1 cellular context compared by ENCODE assay signal in genomic region chr22:17974703-17975372, GRCh38.
TF ChIP-seq lines count a peak whose summit lies in the region.

No MANE protein-coding gene starts in this region.

TF ChIP-seq in HepG2, 621 proteins besides CTCF, POLR2A, EP300 and RAD21 (continued from another document):
- TF ChIP-seq ZNF784 (CRISPR knock-in tag; IDR thresholded peaks at IDR 0.05; ENCODE audit: borderline replicate concordance) (no peak), SKI (IDR thresholded peaks at IDR 0.05; ENCODE audit: partially characterized antibody) (no peak), AGO1 (IDR thresholded peaks at IDR 0.05; ENCODE audit: low read depth, low read length, poor library complexity, severe bottlenecking) (no peak), ZNF567 (CRISPR knock-in tag; IDR thresholded peaks at IDR 0.05; ENCODE audit: borderline replicate concordance) (no peak), MIXL1 (CRISPR knock-in tag; IDR thresholded peaks at IDR 0.05) (no peak), NR3C1 (CRISPR knock-in tag; IDR thresholded peaks at IDR 0.05) (no peak), ZSCAN25 (CRISPR knock-in tag; IDR thresholded peaks at IDR 0.05) (no peak), ZNF101 (CRISPR knock-in tag; IDR thresholded peaks at IDR 0.05; ENCODE audit: borderline replicate concordance, low read depth) (no peak), ZNF329 (CRISPR knock-in tag; IDR thresholded peaks at IDR 0.05; ENCODE audit: low read depth) (no peak), E2F1 (CRISPR knock-in tag; IDR thresholded peaks at IDR 0.05) (no peak), CAMTA2 (CRISPR knock-in tag; IDR thresholded peaks at IDR 0.05; ENCODE audit: borderline replicate concordance) (no peak), HCFC1 (IDR thresholded peaks at IDR 0.05; ENCODE audit: low read depth, low read length) (no peak), SNAI1 (CRISPR knock-in tag; IDR thresholded peaks at IDR 0.05; ENCODE audit: borderline replicate concordance) (no peak), SIX1 (CRISPR knock-in tag; IDR thresholded peaks at IDR 0.05; ENCODE audit: borderline replicate concordance) (no peak)
